8 cellular contexts compared by ENCODE assay signal in genomic region chr7:83162402-83163256, GRCh38. TPM values are rescaled to one million over a fixed set of nuclear protein-coding genes. Genes with fewer than 3 reads are reported as not detected.
DNase-seq lines count a peak whose midpoint lies in the region; ATAC-seq, FAIRE-seq and TF ChIP-seq lines count a peak whose summit lies in the region.

PCLO (minus strand) TSS chr7:83162884; CDS start chr7:83162592, 292 bp downstream.

- H3K27ac Mint-ChIP-seq in activated CD4-positive, alpha-beta memory T cell treated with anti-CD3 and anti-CD28 coated beads, Interleukin-2, amount 10 ng/mL, durations not matched to agents 7 days and 5 days: no peak within 1 kb of the TSS
- H3K27ac Mint-ChIP-seq in endothelial cell (ENCODE audit: unreplicated experiment): no peak within 1 kb of the TSS
- H3K27ac Mint-ChIP-seq in mesothelial cell of epicardium: peak within 1 kb of the TSS; percentile 87

- no peak for FAIRE-seq in GM19239 (lab: Jason Lieb, UNC)

- DNase-seq in AG08396 (ENCODE audit: low spot score) (peak; percentile 43), GM19239 (ENCODE audit: insufficient read length, low spot score) (peak; percentile 5), NCI-H510A (lab: John Stamatoyannopoulos, UW) (peak; percentile 82), endothelial cell (ENCODE audit: low spot score) (peak; percentile 88), mesothelial cell of epicardium (ENCODE audit: low spot score in 2 of 2, unreplicated experiment in 2 of 2) (peak; percentile 80 to 94)
- DNase-seq in activated CD4-positive, alpha-beta memory T cell treated with anti-CD3 and anti-CD28 coated beads, Interleukin-2, amount 10 ng/mL, durations not matched to agents 7 days and 5 days: peak; percentile 41
- DNase-seq in stimulated activated CD8-positive, alpha-beta memory T cell treated with anti-CD3 and anti-CD28 coated beads, Interleukin-7, amount 100 ng/mL, for 4 hours (ENCODE audit: low read depth in 2 of 2): peak; percentile 1 to 21

- peaks cover 3% of the 10 kb centered on the region for H3K4me1 Mint-ChIP-seq in activated CD4-positive, alpha-beta memory T cell treated with anti-CD3 and anti-CD28 coated beads, Interleukin-2, amount 10 ng/mL, durations not matched to agents 7 days and 5 days
- H3K4me1 Mint-ChIP-seq in endothelial cell (ENCODE audit: unreplicated experiment): peaks cover 7% of the 10 kb centered on the region
- peaks cover 13% of the 10 kb centered on the region for H3K4me1 Mint-ChIP-seq in mesothelial cell of epicardium

- H3K36me3 Mint-ChIP-seq in activated CD4-positive, alpha-beta memory T cell treated with anti-CD3 and anti-CD28 coated beads, Interleukin-2, amount 10 ng/mL, durations not matched to agents 7 days and 5 days (ENCODE audit: low read depth): no peaks in the 10 kb centered on the region
- no peaks in the 10 kb centered on the region for H3K36me3 Mint-ChIP-seq in endothelial cell (ENCODE audit: low read depth, unreplicated experiment)
- no peaks in the 10 kb centered on the region for H3K36me3 Mint-ChIP-seq in mesothelial cell of epicardium

- CTCF ChIA-PET in activated CD4-positive, alpha-beta memory T cell treated with anti-CD3 and anti-CD28 coated beads, Interleukin-2, amount 10 ng/mL, durations not matched to agents 7 days and 5 days (lab: Charles Lee): no interaction called here

- TF ChIP-seq CTCF in endothelial cell (IDR thresholded peaks at IDR 0.05; ENCODE audit: unreplicated experiment): no peak
- no peak for TF ChIP-seq CTCF in mesothelial cell of epicardium (IDR thresholded peaks at IDR 0.05; ENCODE audit: unreplicated experiment)

- POLR2A ChIA-PET in activated CD4-positive, alpha-beta memory T cell treated with anti-CD3 and anti-CD28 coated beads, Interleukin-2, amount 10 ng/mL, durations not matched to agents 7 days and 5 days (lab: Charles Lee): no interaction called here

- H3K4me3 Mint-ChIP-seq in activated CD4-positive, alpha-beta memory T cell treated with anti-CD3 and anti-CD28 coated beads, Interleukin-2, amount 10 ng/mL, durations not matched to agents 7 days and 5 days: no peak within 1 kb of the TSS
- H3K4me3 Mint-ChIP-seq in endothelial cell (ENCODE audit: unreplicated experiment): peak within 1 kb of the TSS; percentile 94
- H3K4me3 Mint-ChIP-seq in mesothelial cell of epicardium: peak within 1 kb of the TSS; percentile 76

- no peaks in the 10 kb centered on the region for H3K9me3 Mint-ChIP-seq in activated CD4-positive, alpha-beta memory T cell treated with anti-CD3 and anti-CD28 coated beads, Interleukin-2, amount 10 ng/mL, durations not matched to agents 7 days and 5 days
- H3K9me3 Mint-ChIP-seq in endothelial cell (ENCODE audit: unreplicated experiment): no peaks in the 10 kb centered on the region
- no peaks in the 10 kb centered on the region for H3K9me3 Mint-ChIP-seq in mesothelial cell of epicardium

- peak; percentile 97 for ATAC-seq in HG03432 (IDR thresholded peaks at IDR 0.05; ENCODE audit: unreplicated experiment)

- H3K27me3 Mint-ChIP-seq in activated CD4-positive, alpha-beta memory T cell treated with anti-CD3 and anti-CD28 coated beads, Interleukin-2, amount 10 ng/mL, durations not matched to agents 7 days and 5 days: peaks cover 6% of the 10 kb centered on the region
- H3K27me3 Mint-ChIP-seq in endothelial cell (ENCODE audit: unreplicated experiment): peaks cover 2% of the 10 kb centered on the region
- H3K27me3 Mint-ChIP-seq in mesothelial cell of epicardium (ENCODE audit: low read depth): no peaks in the 10 kb centered on the region

RNA-seq across cellular contexts. Expression of gene PCLO, which starts in this region (rescaled TPM):
- total RNA-seq in activated CD4-positive, alpha-beta memory T cell treated with anti-CD3 and anti-CD28 coated beads, Interleukin-2, amount 10 ng/mL, durations not matched to agents 7 days and 5 days: not detected
- total RNA-seq in endothelial cell (ENCODE audit: unreplicated experiment) (5.1 TPM), mesothelial cell of epicardium (5.3 to 7.4 TPM (median 6.0 TPM) in 3 replicates)

Comparison
In these comparisons a context has a peak if more than half of its experiments do, and no peak if none do; other contexts are left out.
1. Peak in every context shown above with its lines: DNase-seq and ATAC-seq.
2. Peak in DNase-seq in activated CD4-positive, alpha-beta memory T cell treated with anti-CD3 and anti-CD28 coated beads, Interleukin-2, amount 10 ng/mL, durations not matched to agents 7 days and 5 days; RNA of the gene not detected or under 1 TPM.
3. DNase-seq: peak in every context shown above with its lines; median percentile 88 in endothelial cell; 87 in mesothelial cell of epicardium; 82 in NCI-H510A; 43 in AG08396; 41 in activated CD4-positive, alpha-beta memory T cell treated with anti-CD3 and anti-CD28 coated beads, Interleukin-2, amount 10 ng/mL, durations not matched to agents 7 days and 5 days; 11 in stimulated activated CD8-positive, alpha-beta memory T cell treated with anti-CD3 and anti-CD28 coated beads, Interleukin-7, amount 100 ng/mL, for 4 hours; 5 in GM19239.